In genomic region chr5:66830636-66831035, GRCh38 we compare ENCODE assay signal across 14 cellular contexts.
DNase-seq lines count a peak whose midpoint lies in the region; ATAC-seq and TF ChIP-seq lines count a peak whose summit lies in the region.
"Had no signal": no experiment of that assay in that cellular context is flagged by ENCODE, and none has a peak within 500 bp of the region (broad histone marks: within the 10 kb centered on the region; RNA-seq: fewer than 3 reads in every experiment).

No MANE protein-coding gene starts in this region.

- H3K9me3 ChIP-seq in mammary epithelial cell (replicated peaks; ENCODE audit: insufficient read depth, low read length) (no peaks in the 10 kb centered on the region), osteoblast (ENCODE audit: low read depth, low read length) (no peaks in the 10 kb centered on the region)
- H3K9me3 ChIP-seq: stomach had no signal

- intact Hi-C loops in activated naive CD4-positive, alpha-beta T cell treated with anti-CD3 and anti-CD28 coated beads for 36 hours (cut with micrococcal nuclease) = loop anchor here (1.0 kb wide), 1 partner anchor 16 kb away; no protein-coding TSS in a partner anchor
- intact Hi-C loops in mammary epithelial cell (cut with micrococcal nuclease) = loop anchor here (1.0 to 5.0 kb wide), 2 partner anchors 20 to 127 kb away; no protein-coding TSS in a partner anchor

- H3K79me2 ChIP-seq in mammary epithelial cell (ENCODE audit: insufficient read depth, low read length) = peaks cover 37% of the 10 kb centered on the region
- H3K79me2 ChIP-seq in osteoblast (ENCODE audit: insufficient read depth, low read length) = no peaks in the 10 kb centered on the region

- H3K4me3 Mint-ChIP-seq in activated naive CD4-positive, alpha-beta T cell treated with anti-CD3 and anti-CD28 coated beads for 36 hours = peak overlapping the region; percentile 28

- no peak for ATAC-seq in HG02623 (IDR thresholded peaks at IDR 0.05; ENCODE audit: unreplicated experiment)
- ATAC-seq in GM18502 (IDR thresholded peaks at IDR 0.05; ENCODE audit: poor library complexity, unreplicated experiment) = no peak

- no peaks in the 10 kb centered on the region for H3K36me3 ChIP-seq in mammary epithelial cell (ENCODE audit: insufficient read depth, low read length)
- no peaks in the 10 kb centered on the region for H3K36me3 ChIP-seq in osteoblast (ENCODE audit: insufficient read depth, low read length)
- H3K36me3 ChIP-seq: stomach had no signal

- H3K4me3 ChIP-seq in mammary epithelial cell (replicated peaks in 1 of 3; ENCODE audit: insufficient read depth in 1 of 3, low read depth in 2 of 3, low read length in 3 of 3) = peak overlapping the region in 2 of 3 experiments; percentile 61 to 73
- no peak overlapping the region for H3K4me3 ChIP-seq in osteoblast (ENCODE audit: insufficient read depth, low read length)
- H3K4me3 ChIP-seq: SK-N-MC, stomach had no signal

- H3K36me3 Mint-ChIP-seq in activated naive CD4-positive, alpha-beta T cell treated with anti-CD3 and anti-CD28 coated beads for 36 hours (ENCODE audit: low read depth) = no peaks in the 10 kb centered on the region

- H4K20me1 ChIP-seq in mammary epithelial cell (ENCODE audit: insufficient read depth, low read length) (no peaks in the 10 kb centered on the region), osteoblast (ENCODE audit: insufficient read depth, low read length) (no peaks in the 10 kb centered on the region)

- CTCF ChIA-PET in activated naive CD4-positive, alpha-beta T cell treated with anti-CD3 and anti-CD28 coated beads for 36 hours (lab: Charles Lee) = interaction anchor here (1.0 to 3.3 kb wide), 7 partner anchors 10 to 524 kb away, joined by 3 to 25 read pairs (median 6); no protein-coding TSS in a partner anchor
- CTCF ChIA-PET in mammary epithelial cell (lab: Charles Lee; ENCODE audit: low non-redundant PET) = interaction anchor here (0.9 kb wide), 1 partner anchor 80 kb away, joined by 4 read pairs; no protein-coding TSS in a partner anchor

- H2AFZ ChIP-seq in mammary epithelial cell (ENCODE audit: low read depth, low read length) (no peak overlapping the region), osteoblast (ENCODE audit: low read length) (no peak overlapping the region)

- peaks cover 29% of the 10 kb centered on the region for H3K27me3 Mint-ChIP-seq in activated naive CD4-positive, alpha-beta T cell treated with anti-CD3 and anti-CD28 coated beads for 36 hours (ENCODE audit: low read depth)

- H3K27me3 ChIP-seq in mammary epithelial cell (ENCODE audit: insufficient read depth, low read length) (no peaks in the 10 kb centered on the region), osteoblast (ENCODE audit: insufficient read depth, low read length) (peaks cover 31% of the 10 kb centered on the region)

- H3K4me2 ChIP-seq in mammary epithelial cell (ENCODE audit: insufficient read depth, low read depth, low read length) = peak overlapping the region; percentile 81
- H3K4me2 ChIP-seq in osteoblast (ENCODE audit: insufficient read depth, low read length) = no peak overlapping the region

- H3K9ac ChIP-seq in mammary epithelial cell (ENCODE audit: insufficient read depth, low read length) = peak overlapping the region; percentile 43

- peak overlapping the region; percentile 90 for H3K27ac ChIP-seq in mammary epithelial cell (ENCODE audit: insufficient read depth, low read depth, low read length)
- H3K27ac ChIP-seq in osteoblast (ENCODE audit: low read depth, low read length) = no peak overlapping the region
- H3K27ac ChIP-seq: SK-N-MC, stomach had no signal

- dilution Hi-C loops in mammary epithelial cell (cut with HindIII; ENCODE audit: low sequenced_read_pairs) = no loop called here

- peaks cover 18% of the 10 kb centered on the region for H3K4me1 Mint-ChIP-seq in activated naive CD4-positive, alpha-beta T cell treated with anti-CD3 and anti-CD28 coated beads for 36 hours (ENCODE audit: low read depth)

- 0% methylated on average over 1 of the region's 1 CpG for WGBS in mammary epithelial cell (ENCODE audit: low coverage, missing lambda C conversion rate)

- no TSS peak for BruUV-seq in mammary epithelial cell (replicated peaks; lab: Mats Ljungman, UMichigan)

- no peaks in the 10 kb centered on the region for H3K9me3 Mint-ChIP-seq in activated naive CD4-positive, alpha-beta T cell treated with anti-CD3 and anti-CD28 coated beads for 36 hours
- H3K9me3 Mint-ChIP-seq: neural crest cell had no signal

- in situ Hi-C loops in mammary epithelial cell (cut with MboI; ENCODE audit: low sequenced_read_pairs in 2 of 2) = no loop called here

- H3K4me1 ChIP-seq in mammary epithelial cell (ENCODE audit: insufficient read depth, low read length) = peaks cover 12% of the 10 kb centered on the region
- H3K4me1 ChIP-seq in osteoblast (ENCODE audit: insufficient read depth, low read length) = peaks cover 12% of the 10 kb centered on the region

- peak overlapping the region; percentile 53 for H3K27ac Mint-ChIP-seq in activated naive CD4-positive, alpha-beta T cell treated with anti-CD3 and anti-CD28 coated beads for 36 hours

- TF ChIP-seq CTCF in mammary epithelial cell (conservative IDR thresholded peaks at IDR 0.05 in 1 of 2, IDR thresholded peaks at IDR 0.05 in 1 of 2; ENCODE audit: extremely low read depth in 1 of 2, insufficient read depth in 1 of 2, low read depth in 1 of 2, low read length in 2 of 2) (peak in 1 of 2 donors; percentile 39), osteoblast (IDR thresholded peaks at IDR 0.05; ENCODE audit: extremely low read depth, low read depth, low read length) (peak; percentile 14)

- no peak for DNase-seq in activated naive CD4-positive, alpha-beta T cell treated with anti-CD3 and anti-CD28 coated beads for 36 hours
- no peak for DNase-seq in activated naive CD4-positive, alpha-beta T cell treated with anti-CD3 and anti-CD28 coated beads, Interleukin-2, amount 50 U/mL, for 16 hours
- peak; percentile 27 for DNase-seq in NCI-H69 (lab: John Stamatoyannopoulos, UW)
- DNase-seq in mammary epithelial cell = peak; percentile 68
- DNase-seq in osteoblast (ENCODE audit: insufficient read length, low spot score, missing footprints) = no peak
- no peak for DNase-seq in cerebellar nuclear complex (lab: John Stamatoyannopoulos, UW)
- DNase-seq: activated CD4-positive, alpha-beta T cell treated with anti-CD3 and anti-CD28 coated beads, Interleukin-2, amount 50 U/mL, for 48 hours; GOT3; NCI-H446 treated with DMSO at 0.1 percent for 48 hours; stomach had no signal

Comparison
In these comparisons a context has a peak if more than half of its experiments do, and no peak if none do; other contexts are left out.
1. DNase-seq: peak in NCI-H69 (single experiment) and mammary epithelial cell (single experiment); none in activated naive CD4-positive, alpha-beta T cell treated with anti-CD3 and anti-CD28 coated beads for 36 hours (single experiment), activated naive CD4-positive, alpha-beta T cell treated with anti-CD3 and anti-CD28 coated beads, Interleukin-2, amount 50 U/mL, for 16 hours (single experiment), osteoblast (single experiment) and cerebellar nuclear complex (0 of 2).